In the genomic region with DNA sequence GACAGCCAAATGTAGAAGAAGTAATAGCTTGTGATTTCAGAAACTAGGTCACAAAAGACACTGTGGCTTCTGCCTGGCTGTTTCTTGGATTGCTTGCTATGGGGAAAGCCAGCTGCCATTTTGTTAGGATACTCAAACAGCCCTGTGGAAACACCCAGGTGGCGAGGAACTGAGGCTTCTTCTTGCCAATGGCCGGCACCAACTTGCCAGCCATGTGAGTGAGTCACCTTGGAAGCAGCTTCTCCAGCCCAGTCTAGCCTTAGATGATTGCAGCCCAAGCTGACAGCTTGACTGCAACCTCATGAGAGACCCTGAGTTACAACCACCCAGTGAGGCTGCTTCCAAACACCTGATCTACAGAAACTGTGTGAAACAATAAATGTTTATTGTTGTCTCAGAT, we compare ENCODE assay signal across 25 cellular contexts. TPM values are rescaled to one million over a fixed set of nuclear protein-coding genes. Genes with fewer than 3 reads are reported as not detected.
DNase-seq lines count a peak whose midpoint lies in the region; ATAC-seq, FAIRE-seq and TF ChIP-seq lines count a peak whose summit lies in the region.
"Had no signal": no experiment of that assay in that cellular context is flagged by ENCODE, and none has a peak within 500 bp of the region (broad histone marks: within the 10 kb centered on the region; RNA-seq: fewer than 3 reads in every experiment).

No MANE protein-coding gene starts in this region.

- no peaks in the 10 kb centered on the region for H3K27me3 Mint-ChIP-seq in MCF 10A (ENCODE audit: insufficient read depth, unreplicated experiment)
- H3K27me3 Mint-ChIP-seq in Calu3 (ENCODE audit: unreplicated experiment) = peaks cover 13% of the 10 kb centered on the region

- H3K27ac ChIP-seq in breast epithelium (peak overlapping the region in 1 of 2 donors; percentile 38), thoracic aorta (peak overlapping the region; percentile 76 to 77), small intestine (ENCODE audit: low read depth in 1 of 2, low read length in 1 of 2) (peak overlapping the region in 1 of 2 donors; percentile 0)
- H3K27ac ChIP-seq: dorsolateral prefrontal cortex, gastrocnemius medialis, thyroid gland had no signal

- CTCF ChIA-PET in MCF 10A (lab: Yijun Ruan, JAX) (interaction anchor here (0.5 to 2.8 kb wide), 6 partner anchors 49 to 261 kb away, joined by 3 to 12 read pairs (median 3); no protein-coding TSS in a partner anchor), Calu3 (lab: Charles Lee) (interaction anchor here (0.7 to 1.0 kb wide), 2 partner anchors 9 to 54 kb away, joined by 3 to 4 read pairs; no protein-coding TSS in a partner anchor)

- H3K4me1 ChIP-seq in breast epithelium (no peaks in the 10 kb centered on the region), thoracic aorta (ENCODE audit: control insufficient read depth in 1 of 2, low read depth in 2 of 2) (peaks cover 34 to 57% of the 10 kb centered on the region in 2 donors), small intestine (ENCODE audit: control insufficient read depth in 2 of 2, insufficient read depth in 1 of 2, low read depth in 1 of 2, low read length in 1 of 2) (no peaks in the 10 kb centered on the region)
- H3K4me1 ChIP-seq: gastrocnemius medialis had no signal

- H3K9me3 Mint-ChIP-seq in MCF 10A (ENCODE audit: unreplicated experiment) (peaks cover 13% of the 10 kb centered on the region), Calu3 (ENCODE audit: low read depth, unreplicated experiment) (peaks cover 10% of the 10 kb centered on the region)
- H3K9me3 Mint-ChIP-seq: CD4-positive, alpha-beta T cell had no signal

- H3K27me3 ChIP-seq in breast epithelium (no peaks in the 10 kb centered on the region), thoracic aorta (replicated peaks; ENCODE audit: insufficient read depth) (no peaks in the 10 kb centered on the region), small intestine (ENCODE audit: control insufficient read depth in 2 of 2, insufficient read depth in 2 of 2, low read length in 2 of 2) (no peaks in the 10 kb centered on the region)
- H3K27me3 ChIP-seq: dorsolateral prefrontal cortex, gastrocnemius medialis, Peyer's patch, right atrium auricular region, thyroid gland had no signal

- H3K4me3 ChIP-seq in breast epithelium = no peak overlapping the region
- no peak overlapping the region for H3K4me3 ChIP-seq in astrocyte of the spinal cord (ENCODE audit: low read depth, low read length)
- no peak overlapping the region for H3K4me3 ChIP-seq in fibroblast of villous mesenchyme (ENCODE audit: low read depth, low read length)
- no peak overlapping the region for H3K4me3 ChIP-seq in thoracic aorta
- H3K4me3 ChIP-seq in small intestine (ENCODE audit: low read depth in 1 of 2, low read length in 2 of 2) = no peak overlapping the region
- H3K4me3 ChIP-seq: dorsolateral prefrontal cortex, gastrocnemius medialis, GM12878, Peyer's patch, right atrium auricular region, thyroid gland had no signal

- no peak for TF ChIP-seq CTCF in MCF 10A (IDR thresholded peaks at IDR 0.05; ENCODE audit: unreplicated experiment)
- TF ChIP-seq CTCF in breast epithelium (IDR thresholded peaks at IDR 0.05) = no peak
- no peak for TF ChIP-seq CTCF in astrocyte of the spinal cord (IDR thresholded peaks at IDR 0.05; ENCODE audit: low read depth, low read length)
- no peak for TF ChIP-seq CTCF in fibroblast of villous mesenchyme (IDR thresholded peaks at IDR 0.05; ENCODE audit: insufficient read depth, low read depth, low read length)
- no peak for TF ChIP-seq CTCF in thoracic aorta (IDR thresholded peaks at IDR 0.05)
- TF ChIP-seq CTCF in Calu3 (IDR thresholded peaks at IDR 0.05; ENCODE audit: unreplicated experiment) = no peak

- H3K36me3 ChIP-seq in breast epithelium (no peaks in the 10 kb centered on the region), thoracic aorta (no peaks in the 10 kb centered on the region), small intestine (ENCODE audit: control insufficient read depth in 2 of 2, insufficient read depth in 2 of 2, low read length in 2 of 2) (no peaks in the 10 kb centered on the region)
- H3K36me3 ChIP-seq: gastrocnemius medialis, Peyer's patch, right atrium auricular region, thyroid gland had no signal

- H3K27ac Mint-ChIP-seq in MCF 10A (ENCODE audit: low read depth, unreplicated experiment) (peak overlapping the region; percentile 18), Calu3 (ENCODE audit: unreplicated experiment) (no peak overlapping the region)
- H3K27ac Mint-ChIP-seq: CD4-positive, alpha-beta T cell; T-helper 17 cell had no signal

- no peak overlapping the region for H3K4me3 Mint-ChIP-seq in MCF 10A (ENCODE audit: unreplicated experiment)
- H3K4me3 Mint-ChIP-seq in Calu3 (ENCODE audit: low read depth, unreplicated experiment) = no peak overlapping the region
- H3K4me3 Mint-ChIP-seq: CD4-positive, alpha-beta T cell; T-helper 17 cell had no signal

- intact Hi-C loops in MCF 10A (cut with micrococcal nuclease) (no loop called here), breast epithelium (cut with DNase I; ENCODE audit: low total_unique reads) (no loop called here), Calu3 (cut with micrococcal nuclease; ENCODE audit: unreplicated experiment) (no loop called here)

- H3K36me3 Mint-ChIP-seq in MCF 10A (ENCODE audit: insufficient read depth, unreplicated experiment) = no peaks in the 10 kb centered on the region
- no peaks in the 10 kb centered on the region for H3K36me3 Mint-ChIP-seq in Calu3 (ENCODE audit: insufficient read depth, unreplicated experiment)

- FAIRE-seq in small intestine (lab: Jason Lieb, UNC) = no peak
- FAIRE-seq: GM12878 had no signal

- WGBS in small intestine, 3 donors = 80 to 90% (median 82%) methylated on average over 2 of the region's 2 CpGs

- in situ Hi-C loops in astrocyte of the spinal cord (cut with HindIII; ENCODE audit: low sequenced_read_pairs) = no loop called here

- no peak for ATAC-seq in thoracic aorta (ENCODE audit: insufficient number of reproducible peaks, low FRiP score, low read depth)
- ATAC-seq: activated CD4-positive, CD25-positive, alpha-beta regulatory T cell treated with anti-CD3 and anti-CD28 coated beads, Interleukin-2, amount 50 U/mL, for 24 hours; gastrocnemius medialis; GM12878; T-helper 17 cell had no signal

- TF ChIP-seq POLR2A in breast epithelium (IDR thresholded peaks at IDR 0.05) = no peak

- BruUV-seq in MCF 10A (replicated peaks; lab: Mats Ljungman, UMichigan) (no TSS peak), Calu3 (replicated peaks; lab: Mats Ljungman, UMichigan) (no TSS peak)

- H3K4me1 Mint-ChIP-seq in MCF 10A (ENCODE audit: insufficient read depth, unreplicated experiment) (peaks cover 30% of the 10 kb centered on the region), Calu3 (ENCODE audit: low read depth, unreplicated experiment) (peaks cover 40% of the 10 kb centered on the region)
- H3K4me1 Mint-ChIP-seq: T-helper 17 cell had no signal

- H3K9me3 ChIP-seq in breast epithelium (no peaks in the 10 kb centered on the region), thoracic aorta (no peaks in the 10 kb centered on the region), small intestine (ENCODE audit: control insufficient read depth, low read depth) (no peaks in the 10 kb centered on the region)
- H3K9me3 ChIP-seq: gastrocnemius medialis, Peyer's patch, right atrium auricular region, thyroid gland had no signal

- POLR2A ChIA-PET in MCF 10A (lab: Yijun Ruan, JAX) = interaction anchor here (0.8 to 1.5 kb wide), 2 partner anchors 14 to 163 kb away, joined by 3 to 4 read pairs; a partner anchor contains a TSS

- DNase-seq in MCF 10A (ENCODE audit: unreplicated experiment) (peak; percentile 65), breast epithelium (ENCODE audit: low spot score in 2 of 2) (no peak), astrocyte of the spinal cord (ENCODE audit: low read depth, low spot score) (peak; percentile 73), fibroblast of villous mesenchyme (ENCODE audit: low read depth) (peak; percentile 54), thoracic aorta (ENCODE audit: low spot score) (no peak), D341Med (ENCODE audit: low spot score) (no peak), small intestine (no peak), Calu3 (no peak)
- DNase-seq: 8988T; activated gamma-delta T cell; anterior cingulate cortex; CD4-positive, alpha-beta T cell; gastrocnemius medialis; NCI-H2081 treated with DMSO at 0.1 percent for 48 hours; NCI-H82; stimulated activated CD4-positive, alpha-beta T cell treated with anti-CD3 and anti-CD28 coated beads, Interleukin-2, amount 100 ng/mL, for 48 hours; T-helper 17 cell; thyroid gland had no signal

RNA-seq across cellular contexts. Expression of a gene that starts 11.9 kb away (rescaled TPM):
- total RNA-seq in MCF 10A (2022) = not detected in 2 replicates
- 1 to 10 TPM; 2.1 to 5.1 (median 4.3) TPM for total RNA-seq in breast epithelium
- 0.64 and 1.3 TPM in 2 replicates for total RNA-seq in fibroblast of villous mesenchyme
- total RNA-seq in thoracic aorta = 10 to 100 TPM; 11.0 to 45.4 TPM
- polyA plus RNA-seq in small intestine = 1 to 10 TPM in 2 of 3 donors, under 1 TPM in 1; 0.45 to 1.7 (median 1.4) TPM
- not detected in 2 replicates for total RNA-seq in Calu3 (2022)
- total RNA-seq: CD4-positive, alpha-beta T cell; GM12878; H4; T-helper 17 cell had no signal
- polyA plus RNA-seq: GM12878, neural cell had no signal

RNA-seq across cellular contexts. Expression of a gene that starts 31.6 kb away (rescaled TPM):
- not detected in 2 replicates for total RNA-seq in MCF 10A (2022)
- total RNA-seq in breast epithelium = under 1 TPM in 1 of 3 donors, not detected in 2; 0.59 TPM
- not detected in 2 replicates for total RNA-seq in fibroblast of villous mesenchyme
- total RNA-seq in thoracic aorta = 1 to 10 TPM in 1 of 2 donors, under 1 TPM in 1; 0.35 to 4.1 TPM
- not detected for polyA plus RNA-seq in small intestine
- total RNA-seq in Calu3 (2022) = not detected in 2 replicates
- total RNA-seq: gastrocnemius medialis, GM12878, Peyer's patch, right atrium auricular region, T-helper 17 cell had no signal
- polyA plus RNA-seq: GM12878, neural cell had no signal

Comparison
In these comparisons a context has a peak if more than half of its experiments do, and no peak if none do; other contexts are left out.
1. DNase-seq: peak in MCF 10A (single experiment), astrocyte of the spinal cord (single experiment) and fibroblast of villous mesenchyme (single experiment); none in breast epithelium (0 of 2), thoracic aorta (single experiment), D341Med (single experiment), small intestine (single experiment) and Calu3 (single experiment).